In the genomic region with DNA sequence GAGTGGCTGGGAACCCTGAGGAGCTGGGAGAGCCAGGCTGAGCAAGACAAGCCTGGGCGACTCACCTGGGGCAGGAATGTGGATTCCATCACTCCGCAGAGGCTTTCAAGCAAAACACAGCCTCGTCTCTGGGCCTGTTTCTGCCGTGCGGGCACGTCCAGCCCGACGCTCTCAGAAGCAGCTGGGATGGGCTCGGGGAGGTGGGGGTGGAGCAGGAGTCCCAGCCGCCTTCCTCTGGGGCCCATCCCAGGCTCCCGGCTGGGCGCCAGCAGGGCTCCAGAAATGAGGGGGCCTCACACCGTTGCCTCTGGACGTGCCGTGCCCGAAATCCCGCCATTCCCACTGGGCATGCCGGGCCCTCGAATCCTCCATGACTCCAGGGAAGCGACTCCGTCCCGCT, we compare ENCODE assay signal across 19 cellular contexts. TPM values are rescaled to one million over a fixed set of nuclear protein-coding genes. Genes with fewer than 3 reads are reported as not detected.
DNase-seq lines count a peak whose midpoint lies in the region; ATAC-seq, FAIRE-seq and TF ChIP-seq lines count a peak whose summit lies in the region.
"Had no signal": no experiment of that assay in that cellular context is flagged by ENCODE, and none has a peak within 500 bp of the region (broad histone marks: within the 10 kb centered on the region; RNA-seq: fewer than 3 reads in every experiment).

No MANE protein-coding gene starts in this region.

- H3K4me1 ChIP-seq in heart right ventricle = peaks cover 10 to 83% (median 56%) of the 10 kb centered on the region in 9 donors
- peaks cover 5% of the 10 kb centered on the region for H3K4me1 ChIP-seq in urinary bladder (ENCODE audit: insufficient read depth)

- H3K9me3 ChIP-seq in heart right ventricle (no peaks in the 10 kb centered on the region), WERI-Rb-1 (ENCODE audit: severe bottlenecking) (peaks cover 3% of the 10 kb centered on the region)
- H3K9me3 ChIP-seq: Caco-2 had no signal

- H3K4me3 Mint-ChIP-seq in mesothelial cell of epicardium = no peak overlapping the region
- H3K4me3 Mint-ChIP-seq: activated B cell treated with CpG ODN at 0.5 μM for 24 hours; activated CD8-positive, alpha-beta memory T cell treated with anti-CD3 and anti-CD28 coated beads, Interleukin-2, amount 10 ng/mL, durations not matched to agents 7 days and 5 days had no signal

- H3K27me3 Mint-ChIP-seq in mesothelial cell of epicardium (ENCODE audit: low read depth) = no peaks in the 10 kb centered on the region
- H3K27me3 Mint-ChIP-seq: activated B cell treated with CpG ODN at 0.5 μM for 24 hours; activated CD8-positive, alpha-beta memory T cell treated with anti-CD3 and anti-CD28 coated beads, Interleukin-2, amount 10 ng/mL, durations not matched to agents 7 days and 5 days; progenitor cell of endocrine pancreas had no signal

- H3K36me3 Mint-ChIP-seq in mesothelial cell of epicardium = peaks cover 11% of the 10 kb centered on the region

- intact Hi-C loops in heart right ventricle (cut with DNase I) = loop anchor here in 2 of 10 donors (5.0 to 10.0 kb wide), 3 partner anchors 76 to 1119 kb away; a partner anchor contains a TSS
- intact Hi-C loops in left cardiac atrium (cut with DNase I) = no loop called here

- H3K27ac Mint-ChIP-seq in mesothelial cell of epicardium = peak overlapping the region; percentile 97
- H3K27ac Mint-ChIP-seq: activated B cell treated with CpG ODN at 0.5 μM for 24 hours; activated CD8-positive, alpha-beta memory T cell treated with anti-CD3 and anti-CD28 coated beads, Interleukin-2, amount 10 ng/mL, durations not matched to agents 7 days and 5 days; progenitor cell of endocrine pancreas had no signal

- DNase-seq in heart right ventricle = no peak
- DNase-seq in left cardiac atrium = no peak
- DNase-seq in bronchial epithelial cell (ENCODE audit: low read depth) = peak; percentile 96
- DNase-seq in mesothelial cell of epicardium (ENCODE audit: low spot score in 2 of 2, unreplicated experiment in 2 of 2) = peak in 1 of 2 experiments; percentile 65
- no peak for DNase-seq in erythroblast (lab: John Stamatoyannopoulos, UW)
- no peak for DNase-seq in WERI-Rb-1
- DNase-seq: activated B cell treated with CpG ODN at 0.5 μM for 24 hours; activated CD8-positive, alpha-beta memory T cell treated with anti-CD3 and anti-CD28 coated beads, Interleukin-2, amount 10 ng/mL, durations not matched to agents 7 days and 5 days; activated naive CD4-positive, alpha-beta T cell treated with Interleukin-2 at 50 U/mL for 16 hours; GM23248; NCI-H1436; OCI-M1 had no signal

- no peak overlapping the region for H3K4me3 ChIP-seq in heart right ventricle
- peak overlapping the region; percentile 24 for H3K4me3 ChIP-seq in bronchial epithelial cell (ENCODE audit: low read depth, low read length)
- H3K4me3 ChIP-seq in urinary bladder (ENCODE audit: low read depth, low read length) = no peak overlapping the region
- H3K4me3 ChIP-seq in WERI-Rb-1 (ENCODE audit: low read depth, low read length) = no peak overlapping the region
- H3K4me3 ChIP-seq: GM23248 had no signal

- WGBS in heart right ventricle, 2 donors = 48 to 76% methylated on average over 22 of the region's 22 CpGs
- 42% methylated on average over 22 of the region's 22 CpGs for WGBS in urinary bladder

- ATAC-seq in heart right ventricle (no peak), left cardiac atrium (no peak), HG03432 (IDR thresholded peaks at IDR 0.05; ENCODE audit: unreplicated experiment) (no peak)
- ATAC-seq: activated CD8-positive, alpha-beta memory T cell treated with anti-CD3 and anti-CD28 coated beads, Interleukin-2, amount 10 ng/mL, durations not matched to agents 7 days and 5 days had no signal

- no peak for TF ChIP-seq POLR2A in erythroblast (IDR thresholded peaks at IDR 0.05; ENCODE audit: low read length)

- no peak for FAIRE-seq in bronchial epithelial cell (lab: Jason Lieb, UNC)
- FAIRE-seq: urothelium cell line had no signal

- peaks cover 46% of the 10 kb centered on the region for H3K4me1 Mint-ChIP-seq in mesothelial cell of epicardium

- H3K27ac ChIP-seq in heart right ventricle (peak overlapping the region in 8 of 10 donors; percentile 18 to 84 (median 61)), urinary bladder (ENCODE audit: low read depth) (peak overlapping the region; percentile 76), WERI-Rb-1 (no peak overlapping the region)
- H3K27ac ChIP-seq: GM23248 had no signal

- H3K27me3 ChIP-seq in heart right ventricle (no peaks in the 10 kb centered on the region), bronchial epithelial cell (ENCODE audit: control insufficient read depth, insufficient read depth, low read length) (no peaks in the 10 kb centered on the region), WERI-Rb-1 (ENCODE audit: insufficient read depth, low read depth, severe bottlenecking) (no peaks in the 10 kb centered on the region)

- H3K36me3 ChIP-seq in heart right ventricle (no peaks in the 10 kb centered on the region), bronchial epithelial cell (ENCODE audit: control insufficient read depth, insufficient read depth, low read length) (no peaks in the 10 kb centered on the region), urinary bladder (ENCODE audit: insufficient read depth) (no peaks in the 10 kb centered on the region), WERI-Rb-1 (peaks cover 2% of the 10 kb centered on the region; the same call in 1 of the 2 replicates)

- H3K9me3 Mint-ChIP-seq in mesothelial cell of epicardium = peaks cover 5% of the 10 kb centered on the region
- H3K9me3 Mint-ChIP-seq: activated B cell treated with CpG ODN at 0.5 μM for 24 hours had no signal

- no peak for TF ChIP-seq CTCF in heart right ventricle (IDR thresholded peaks at IDR 0.05)
- no peak for TF ChIP-seq CTCF in bronchial epithelial cell (IDR thresholded peaks at IDR 0.05; ENCODE audit: insufficient read depth, low read length, severe bottlenecking)
- TF ChIP-seq CTCF in mesothelial cell of epicardium (IDR thresholded peaks at IDR 0.05; ENCODE audit: unreplicated experiment) = no peak
- no peak for TF ChIP-seq CTCF in WERI-Rb-1 (IDR thresholded peaks at IDR 0.05; ENCODE audit: low read depth, low read length)

RNA-seq across cellular contexts. Expression of a gene that starts 8.7 kb away (rescaled TPM):
- total RNA-seq in heart right ventricle = 100 to 1,000 TPM; 512 to 811 (median 576) TPM
- 1,000 to 10,000 TPM; 1,609 to 4,111 TPM for polyA plus RNA-seq in heart right ventricle
- 100 to 1,000 TPM; 733 to 750 TPM for total RNA-seq in left cardiac atrium
- total RNA-seq in bronchial epithelial cell = 1,471 and 1,737 TPM in 2 replicates
- total RNA-seq in mesothelial cell of epicardium = 1,089 to 1,145 TPM (median 1,126 TPM) in 3 replicates
- total RNA-seq in urinary bladder = 396 TPM
- 4,730 TPM for polyA plus RNA-seq in urinary bladder

RNA-seq across cellular contexts. Expression of a gene that starts 11.1 kb away (rescaled TPM):
- total RNA-seq in heart right ventricle (100 to 1,000 TPM in 1 of 10 donors, 10 to 100 TPM in 9; 53.9 to 146 (median 67.2) TPM), left cardiac atrium (100 to 1,000 TPM in 1 of 2 donors, 10 to 100 TPM in 1; 70.4 to 113 TPM), bronchial epithelial cell (61.6 and 99.5 TPM in 2 replicates), mesothelial cell of epicardium (571 to 618 TPM (median 601 TPM) in 3 replicates), urinary bladder (40.4 TPM)
- polyA plus RNA-seq in heart right ventricle (100 to 1,000 TPM; 103 to 358 TPM), urinary bladder (162 TPM)

RNA-seq across cellular contexts. Expression of a gene that starts 28.9 kb away (rescaled TPM):
- total RNA-seq in heart right ventricle = 10 to 100 TPM in 2 of 10 donors, 1 to 10 TPM in 8; 5.6 to 11.9 (median 8.0) TPM
- polyA plus RNA-seq in heart right ventricle = 1 to 10 TPM; 2.9 to 6.9 TPM
- 10 to 100 TPM; 20.6 to 25.3 TPM for total RNA-seq in left cardiac atrium
- total RNA-seq in bronchial epithelial cell = 0.51 and 1.3 TPM in 2 replicates
- total RNA-seq in mesothelial cell of epicardium = 22.8 to 23.7 TPM (median 23.6 TPM) in 3 replicates
- total RNA-seq in urinary bladder = 2.1 TPM
- 5.7 TPM for polyA plus RNA-seq in urinary bladder

RNA-seq across cellular contexts. Expression of a gene that starts 49.1 kb away (rescaled TPM):
- not detected for total RNA-seq in heart right ventricle
- polyA plus RNA-seq in heart right ventricle = not detected
- not detected for total RNA-seq in left cardiac atrium
- under 0.01 and 1.0 TPM in 2 replicates for total RNA-seq in bronchial epithelial cell
- 12.3 to 13.5 TPM (median 12.6 TPM) in 3 replicates for total RNA-seq in mesothelial cell of epicardium
- 0.69 TPM for total RNA-seq in urinary bladder
- 1.1 TPM for polyA plus RNA-seq in urinary bladder
- total RNA-seq: activated B cell treated with CpG ODN at 0.5 μM for 24 hours; activated CD8-positive, alpha-beta memory T cell treated with anti-CD3 and anti-CD28 coated beads, Interleukin-2, amount 10 ng/mL, durations not matched to agents 7 days and 5 days; glomerular endothelial cell; GM23248; NCI-H460 had no signal
- polyA plus RNA-seq: GM23248 had no signal
